ENCODE assay signal across 8 cellular contexts in genomic region chr7:128830231-128831177, GRCh38. TPM values are rescaled to one million over a fixed set of nuclear protein-coding genes. Genes with fewer than 3 reads are reported as not detected.
A peak's percentile ranks its signal among the peaks of the same experiment; 100 is the strongest.
DNase-seq lines count a peak whose midpoint lies in the region; ATAC-seq and TF ChIP-seq lines count a peak whose summit lies in the region.

Gene FLNC, plus strand, starts transcription at chr7:128830406. Its CDS starts 232 bp downstream, at chr7:128830638.

- BruUV-seq in MCF 10A (replicated peaks; lab: Mats Ljungman, UMichigan) = no TSS peak

- no peaks in the 10 kb centered on the region for H3K36me3 Mint-ChIP-seq in MCF 10A (ENCODE audit: insufficient read depth, unreplicated experiment)

- CTCF ChIA-PET in MCF 10A (lab: Yijun Ruan, JAX) = interaction anchor here (0.6 to 0.7 kb wide), 2 partner anchors 73 to 92 kb away, joined by 3 read pairs; no protein-coding TSS in a partner anchor

- H3K27ac Mint-ChIP-seq in MCF 10A (ENCODE audit: low read depth, unreplicated experiment) = no peak within 1 kb of the TSS

- peak within 1 kb of the TSS; percentile 58 for H3K4me3 Mint-ChIP-seq in MCF 10A (ENCODE audit: unreplicated experiment)

- H3K4me3 ChIP-seq in GM06990 (replicated peaks; ENCODE audit: low read depth, low read length) = peak within 1 kb of the TSS; percentile 17
- H3K4me3 ChIP-seq in skin epidermis = peak within 1 kb of the TSS; percentile 23 to 48 (median 28)

- POLR2A ChIA-PET in MCF 10A (lab: Yijun Ruan, JAX) = no interaction called here

- TF ChIP-seq CTCF in GM06990 (IDR thresholded peaks at IDR 0.05; ENCODE audit: insufficient read depth, low read length, poor library complexity, severe bottlenecking) = no peak
- no peak for TF ChIP-seq CTCF in MCF 10A (IDR thresholded peaks at IDR 0.05; ENCODE audit: unreplicated experiment)

- no peak for ATAC-seq in GM21360 (IDR thresholded peaks at IDR 0.05; ENCODE audit: unreplicated experiment)

- H3K27me3 Mint-ChIP-seq in MCF 10A (ENCODE audit: insufficient read depth, unreplicated experiment) = peaks cover 11% of the 10 kb centered on the region

- intact Hi-C loops in MCF 10A (cut with micrococcal nuclease) = no loop called here

- H3K9me3 Mint-ChIP-seq in MCF 10A (ENCODE audit: unreplicated experiment) = no peaks in the 10 kb centered on the region

- no peaks in the 10 kb centered on the region for H3K36me3 ChIP-seq in GM06990 (ENCODE audit: control insufficient read depth, insufficient read depth, low read length)

- H3K27ac ChIP-seq in skin epidermis = peak within 1 kb of the TSS in 13 of 21 experiments; percentile 0 to 84 (median 54)

- DNase-seq in GM06990 (ENCODE audit: extremely low read depth, insufficient read length) (no peak), SK-N-DZ (ENCODE audit: low spot score) (peak; percentile 22), MCF 10A (ENCODE audit: unreplicated experiment) (peak; percentile 21), iPS-NIHi11 (ENCODE audit: low spot score) (peak; percentile 60), RKO (ENCODE audit: low spot score) (no peak), COLO829 (ENCODE audit: low spot score) (no peak)

- peaks cover 3% of the 10 kb centered on the region for H3K27me3 ChIP-seq in GM06990 (replicated peaks; ENCODE audit: control insufficient read depth, insufficient read depth, low read length)

- no peaks in the 10 kb centered on the region for H3K4me1 Mint-ChIP-seq in MCF 10A (ENCODE audit: insufficient read depth, unreplicated experiment)

RNA-seq across cellular contexts. Expression of gene FLNC, which starts in this region (rescaled TPM):
- 11.6 and 13.1 TPM in 2 replicates for polyA plus RNA-seq in SK-N-DZ (2014; cell fraction: cytosol; rRNA removed)
- polyA plus RNA-seq in SK-N-DZ (2014; cell fraction: nucleus; rRNA removed) = 14.1 and 19.8 TPM in 2 replicates
- 0.28 and 0.44 TPM in 2 replicates for total RNA-seq in MCF 10A (2022)

Comparison
In these comparisons a context has a peak if more than half of its experiments do, and no peak if none do; other contexts are left out.
1. Peak in DNase-seq in MCF 10A; RNA of the gene not detected or under 1 TPM.
2. DNase-seq: peak in SK-N-DZ (single experiment) and iPS-NIHi11 (single experiment); none in GM06990 (single experiment), RKO (single experiment) and COLO829 (single experiment).